In genomic region chr13:45356966-45357689, GRCh38 we compare ENCODE assay signal across 13 cellular contexts. TPM values are rescaled to one million over a fixed set of nuclear protein-coding genes. Genes with fewer than 3 reads are reported as not detected.
DNase-seq lines count a peak whose midpoint lies in the region; ATAC-seq and TF ChIP-seq lines count a peak whose summit lies in the region.
"Had no signal": no experiment of that assay in that cellular context is flagged by ENCODE, and none has a peak within 500 bp of the region (broad histone marks: within the 10 kb centered on the region; RNA-seq: fewer than 3 reads in every experiment).

No MANE protein-coding gene starts in this region.

- no peak for TF ChIP-seq CTCF in neural crest cell (conservative IDR thresholded peaks at IDR 0.05)
- TF ChIP-seq CTCF in coronary artery (IDR thresholded peaks at IDR 0.05): no peak
- no peak for TF ChIP-seq CTCF in right atrium auricular region (IDR thresholded peaks at IDR 0.05)

- H3K27me3 ChIP-seq in right atrium auricular region: no peaks in the 10 kb centered on the region
- H3K27me3 ChIP-seq: dorsolateral prefrontal cortex had no signal

- H3K9me3 Mint-ChIP-seq in activated CD4-positive, alpha-beta T cell treated with anti-CD3 and anti-CD28 coated beads, Interleukin-2, amount 10 ng/mL, durations not matched to agents 24 days and 14 days: peaks cover 4% of the 10 kb centered on the region
- no peaks in the 10 kb centered on the region for H3K9me3 Mint-ChIP-seq in activated naive CD8-positive, alpha-beta T cell treated with anti-CD3 and anti-CD28 coated beads for 36 hours
- peaks cover 2% of the 10 kb centered on the region for H3K9me3 Mint-ChIP-seq in neural crest cell

- no peaks in the 10 kb centered on the region for H3K9me3 ChIP-seq in right atrium auricular region
- H3K9me3 ChIP-seq: A549 had no signal

- peaks cover 48% of the 10 kb centered on the region for H3K36me3 Mint-ChIP-seq in activated CD4-positive, alpha-beta T cell treated with anti-CD3 and anti-CD28 coated beads, Interleukin-2, amount 10 ng/mL, durations not matched to agents 24 days and 14 days (ENCODE audit: low read depth)
- H3K36me3 Mint-ChIP-seq in activated naive CD8-positive, alpha-beta T cell treated with anti-CD3 and anti-CD28 coated beads for 36 hours: peaks cover 32% of the 10 kb centered on the region
- H3K36me3 Mint-ChIP-seq in neural crest cell (ENCODE audit: low read depth): peaks cover 16% of the 10 kb centered on the region

- H3K4me3 Mint-ChIP-seq in activated CD4-positive, alpha-beta T cell treated with anti-CD3 and anti-CD28 coated beads, Interleukin-2, amount 10 ng/mL, durations not matched to agents 24 days and 14 days: peak overlapping the region; percentile 10
- no peak overlapping the region for H3K4me3 Mint-ChIP-seq in activated naive CD8-positive, alpha-beta T cell treated with anti-CD3 and anti-CD28 coated beads for 36 hours
- H3K4me3 Mint-ChIP-seq in neural crest cell: no peak overlapping the region

- intact Hi-C loops in activated CD4-positive, alpha-beta T cell treated with anti-CD3 and anti-CD28 coated beads, Interleukin-2, amount 10 ng/mL, durations not matched to agents 24 days and 14 days (cut with micrococcal nuclease): no loop called here

- no peak overlapping the region for H3K27ac ChIP-seq in coronary artery
- no peak overlapping the region for H3K27ac ChIP-seq in right atrium auricular region
- H3K27ac ChIP-seq: A549, dorsolateral prefrontal cortex had no signal

- peaks cover 26% of the 10 kb centered on the region for H3K4me1 Mint-ChIP-seq in activated CD4-positive, alpha-beta T cell treated with anti-CD3 and anti-CD28 coated beads, Interleukin-2, amount 10 ng/mL, durations not matched to agents 24 days and 14 days
- peaks cover 21% of the 10 kb centered on the region for H3K4me1 Mint-ChIP-seq in activated naive CD8-positive, alpha-beta T cell treated with anti-CD3 and anti-CD28 coated beads for 36 hours
- no peaks in the 10 kb centered on the region for H3K4me1 Mint-ChIP-seq in neural crest cell

- H3K4me1 ChIP-seq in right atrium auricular region: no peaks in the 10 kb centered on the region

- H3K27ac Mint-ChIP-seq in activated CD4-positive, alpha-beta T cell treated with anti-CD3 and anti-CD28 coated beads, Interleukin-2, amount 10 ng/mL, durations not matched to agents 24 days and 14 days: peak overlapping the region; percentile 71
- peak overlapping the region; percentile 70 for H3K27ac Mint-ChIP-seq in activated naive CD8-positive, alpha-beta T cell treated with anti-CD3 and anti-CD28 coated beads for 36 hours
- peak overlapping the region; percentile 44 for H3K27ac Mint-ChIP-seq in neural crest cell (ENCODE audit: unreplicated experiment)

- no peaks in the 10 kb centered on the region for H3K27me3 Mint-ChIP-seq in activated CD4-positive, alpha-beta T cell treated with anti-CD3 and anti-CD28 coated beads, Interleukin-2, amount 10 ng/mL, durations not matched to agents 24 days and 14 days
- H3K27me3 Mint-ChIP-seq in activated naive CD8-positive, alpha-beta T cell treated with anti-CD3 and anti-CD28 coated beads for 36 hours: no peaks in the 10 kb centered on the region
- no peaks in the 10 kb centered on the region for H3K27me3 Mint-ChIP-seq in neural crest cell (ENCODE audit: low read depth)

- no peak for ATAC-seq in HG03196 (IDR thresholded peaks at IDR 0.05; ENCODE audit: unreplicated experiment)
- ATAC-seq: A549 had no signal

- H3K4me3 ChIP-seq in coronary artery (no peak overlapping the region), right atrium auricular region (no peak overlapping the region)
- H3K4me3 ChIP-seq: A549, dorsolateral prefrontal cortex had no signal

- peak; percentile 71 for DNase-seq in activated CD4-positive, alpha-beta T cell treated with anti-CD3 and anti-CD28 coated beads, Interleukin-2, amount 10 ng/mL, durations not matched to agents 24 days and 14 days
- no peak for DNase-seq in activated CD4-positive, alpha-beta T cell treated with anti-CD3 and anti-CD28 coated beads for 48 hours
- peak; percentile 58 for DNase-seq in MV-4-11 (lab: John Stamatoyannopoulos, UW)
- no peak for DNase-seq in activated naive CD8-positive, alpha-beta T cell treated with anti-CD3 and anti-CD28 coated beads for 36 hours
- DNase-seq in neural crest cell (ENCODE audit: low read depth, low spot score): no peak
- DNase-seq in coronary artery (ENCODE audit: low spot score): no peak
- DNase-seq in right atrium auricular region (ENCODE audit: low spot score): no peak
- DNase-seq: activated CD8-positive, alpha-beta memory T cell treated with anti-CD3 and anti-CD28 coated beads, Interleukin-2, amount 50 U/mL, for 48 hours; dorsolateral prefrontal cortex; GOT3; NCI-H2081 treated with DMSO at 0.1 percent for 48 hours had no signal

- peaks cover 29% of the 10 kb centered on the region for H3K36me3 ChIP-seq in right atrium auricular region

RNA-seq across cellular contexts. Expression of gene TPT1, which starts 16.1 kb away (rescaled TPM):
- total RNA-seq in activated CD4-positive, alpha-beta T cell treated with anti-CD3 and anti-CD28 coated beads, Interleukin-2, amount 10 ng/mL, durations not matched to agents 24 days and 14 days: 2,188 and 2,224 TPM in 2 replicates
- total RNA-seq in activated naive CD8-positive, alpha-beta T cell treated with anti-CD3 and anti-CD28 coated beads for 36 hours: 1,000 to 10,000 TPM; 3,217 to 3,223 TPM
- total RNA-seq in neural crest cell: 2,364 and 2,627 TPM in 2 replicates
- total RNA-seq in right atrium auricular region: 1,000 to 10,000 TPM; 2,150 to 2,159 TPM

Comparison
In these comparisons a context has a peak if more than half of its experiments do, and no peak if none do; other contexts are left out.
1. DNase-seq: peak in activated CD4-positive, alpha-beta T cell treated with anti-CD3 and anti-CD28 coated beads, Interleukin-2, amount 10 ng/mL, durations not matched to agents 24 days and 14 days (single experiment) and MV-4-11 (single experiment); none in activated CD4-positive, alpha-beta T cell treated with anti-CD3 and anti-CD28 coated beads for 48 hours (single experiment), activated naive CD8-positive, alpha-beta T cell treated with anti-CD3 and anti-CD28 coated beads for 36 hours (single experiment), neural crest cell (single experiment), coronary artery (single experiment) and right atrium auricular region (single experiment).
2. Peak in every context shown above with its lines, with median percentiles within 50 percentile points of each other: H3K27ac Mint-ChIP-seq.